Comparison of ENCODE assay signal across 8 cellular contexts in genomic region chr16:29899516-29900101, GRCh38. TPM values are rescaled to one million over a fixed set of nuclear protein-coding genes. Genes with fewer than 3 reads are reported as not detected.
DNase-seq lines count a peak whose midpoint lies in the region; ATAC-seq, FAIRE-seq and TF ChIP-seq lines count a peak whose summit lies in the region.

Gene SEZ6L2, minus strand, starts transcription at chr16:29899550. Its CDS starts 531 bp downstream, at chr16:29899019.

- 8% methylated on average over 22 of the region's 29 CpGs for WGBS in GM12878 (ENCODE audit: insufficient coverage, insufficient replicate concordance, low lambda C conversion rate, missing lambda C conversion rate)

- TF ChIP-seq CTCF in GM12878 (IDR thresholded peaks at IDR 0.05 in 2 of 3, conservative IDR thresholded peaks at IDR 0.05 in 1 of 3; ENCODE audit: control insufficient read depth in 2 of 3, extremely low read depth in 1 of 3, insufficient read depth in 1 of 3, low read depth in 3 of 3, low read length in 3 of 3) = no peak

- TF ChIP-seq EP300 in GM12878 (IDR thresholded peaks at IDR 0.05; ENCODE audit: borderline replicate concordance in 1 of 2, control insufficient read depth in 1 of 2, low read depth in 2 of 2, low read length in 2 of 2) = no peak

- DNase-seq in DMS79 (lab: John Stamatoyannopoulos, UW) = peak; percentile 90
- peak; percentile 64 for DNase-seq in Jurkat, Clone E6-1 (ENCODE audit: low read depth, low spot score)
- DNase-seq in GM12878 (ENCODE audit: low read depth, low spot score) = no peak
- DNase-seq in retina = peak; percentile 93

- H3K4me1 ChIP-seq in GM12878 (ENCODE audit: control insufficient read depth, insufficient read depth, low read length) (peaks cover 3% of the 10 kb centered on the region; the same call in 1 of the 2 replicates), iPS-15b (ENCODE audit: control insufficient read depth, insufficient read depth, low read length) (no peaks in the 10 kb centered on the region)

- no peaks in the 10 kb centered on the region for H4K20me1 ChIP-seq in GM12878 (ENCODE audit: control insufficient read depth, insufficient read depth)

- no peak within 1 kb of the TSS for H3K27ac ChIP-seq in GM12878 (ENCODE audit: control insufficient read depth, insufficient read depth)

- in situ Hi-C loops in GM12878 (cut with MboI) = no loop called here

- intact Hi-C loops in GM12878 (cut with micrococcal nuclease; ENCODE audit: unreplicated experiment) = loop anchor here (10.0 kb wide), 1 partner anchor 125 kb away; the partner anchor contains the start of gene C16orf92

- H3K9me3 ChIP-seq in GM12878 (replicated peaks; ENCODE audit: control insufficient read depth, insufficient read depth, low read length) (no peaks in the 10 kb centered on the region), iPS-15b (ENCODE audit: control insufficient read depth, insufficient read depth, low read length) (no peaks in the 10 kb centered on the region)

- POLR2A ChIA-PET in GM12878 (lab: Charles Lee) = interaction anchor here (0.5 to 1.2 kb wide), 2 partner anchors 17 to 153 kb away, joined by 3 read pairs; no protein-coding TSS in a partner anchor

- no peak for TF ChIP-seq POLR2A in GM12878 (IDR thresholded peaks at IDR 0.05; ENCODE audit: low read depth, low read length)

- SMC1A ChIA-PET in GM12878 (lab: Charles Lee; ENCODE audit: uncharacterized antibody, unreplicated experiment) = interaction anchor here (0.8 kb wide), 2 partner anchors 16 to 63 kb away, joined by 3 to 4 read pairs; partner anchors contain the start of gene TMEM219

- H3K79me2 ChIP-seq in GM12878 (ENCODE audit: control insufficient read depth, insufficient read depth, low read length) = no peaks in the 10 kb centered on the region

- no peak for TF ChIP-seq RAD21 in GM12878 (IDR thresholded peaks at IDR 0.05; ENCODE audit: insufficient read depth, low read depth, low read length)

- no peak for ATAC-seq in GM12878
- no peak for ATAC-seq in HG02759 (IDR thresholded peaks at IDR 0.05; ENCODE audit: unreplicated experiment)
- ATAC-seq in GM19463 (IDR thresholded peaks at IDR 0.05; ENCODE audit: unreplicated experiment) = no peak

- BruUV-seq in GM12878 (replicated peaks; lab: Mats Ljungman, UMichigan) = no TSS peak

- H2AFZ ChIP-seq in GM12878 (ENCODE audit: control insufficient read depth, low read depth, low read length) = peak within 1 kb of the TSS; percentile 80

- no peak for FAIRE-seq in GM12878 (lab: Jason Lieb, UNC)

- H3K9ac ChIP-seq in GM12878 (ENCODE audit: control insufficient read depth, insufficient read depth, low read length) (no peak within 1 kb of the TSS), iPS-15b (ENCODE audit: low read depth, low read length) (peak within 1 kb of the TSS; percentile 77)

- peak within 1 kb of the TSS; percentile 51 for H3K4me3 ChIP-seq in Jurkat, Clone E6-1 (ENCODE audit: low read length)
- peak within 1 kb of the TSS; percentile 83 for H3K4me3 ChIP-seq in GM12878
- H3K4me3 ChIP-seq in iPS-15b (ENCODE audit: low read depth, low read length) = peak within 1 kb of the TSS; percentile 92

- H3K27me3 ChIP-seq in GM12878 (replicated peaks in 1 of 2; ENCODE audit: control insufficient read depth in 2 of 2, insufficient read depth in 2 of 2, low read length in 1 of 2) (no peaks in the 10 kb centered on the region; a peak in 1 of 4 replicates), iPS-15b (ENCODE audit: control insufficient read depth, insufficient read depth, low read length) (no peaks in the 10 kb centered on the region)

- H3K36me3 ChIP-seq in GM12878 (ENCODE audit: control insufficient read depth in 2 of 2, insufficient read depth in 2 of 2, low read length in 1 of 2) (no peaks in the 10 kb centered on the region), iPS-15b (ENCODE audit: control insufficient read depth, insufficient read depth, low read length) (peaks cover 8% of the 10 kb centered on the region)

- peak within 1 kb of the TSS; percentile 90 for H3K4me2 ChIP-seq in GM12878 (ENCODE audit: control insufficient read depth, insufficient read depth)

- RAD21 ChIA-PET in GM12878 (lab: Charles Lee; ENCODE audit: unreplicated experiment) = interaction anchor here (1.6 kb wide), 1 partner anchor 133 kb away, joined by 5 read pairs; no protein-coding TSS in a partner anchor

- CTCF ChIA-PET in GM12878 (lab: Yijun Ruan, JAX) = interaction anchor here (1.1 to 1.3 kb wide), 2 partner anchors 132 to 155 kb away, joined by 3 read pairs; partner anchors contain the start of gene TLCD3B

TF ChIP-seq in PFSK-1, 5 proteins besides CTCF, POLR2A, EP300 and RAD21 (continues in another document):
- TF ChIP-seq REST (IDR thresholded peaks at IDR 0.05; ENCODE audit: insufficient read depth in 1 of 2, low read depth in 2 of 2, low read length in 2 of 2) (peak; percentile 93 to 95), SIN3A (IDR thresholded peaks at IDR 0.05; ENCODE audit: borderline replicate concordance, insufficient read depth, low read length) (peak; percentile 94; the same call in 1 of the 2 replicates)

TF ChIP-seq in GM12878, 131 proteins besides CTCF, POLR2A, EP300 and RAD21:
- TF ChIP-seq FOXK2 (IDR thresholded peaks at IDR 0.05) = no peak
- TF ChIP-seq CREB1 (IDR thresholded peaks at IDR 0.05; ENCODE audit: low read depth) = 0 out of 2 replicates have a peak, but pooled peaks have one; percentile 4
- TF ChIP-seq REST (IDR thresholded peaks at IDR 0.05; ENCODE audit: low read depth, low read length) = peak; percentile 99; the same call in 1 of the 2 replicates
- TF ChIP-seq GATAD2B (conservative IDR thresholded peaks at IDR 0.05; ENCODE audit: low read depth) = peak; percentile 33; the same call in 1 of the 2 replicates
- no peak for TF ChIP-seq SKIL (IDR thresholded peaks at IDR 0.05; ENCODE audit: low read depth, poor library complexity, severe bottlenecking)
- TF ChIP-seq RCOR1 (conservative IDR thresholded peaks at IDR 0.05; ENCODE audit: low read depth, low read length) = peak; percentile 94; the same call in 1 of the 2 replicates
- TF ChIP-seq ESRRA (IDR thresholded peaks at IDR 0.05; ENCODE audit: low read length) = no peak

RNA-seq across cellular contexts. Expression of gene SEZ6L2, which starts in this region (rescaled TPM):
- 3.0 TPM for polyA plus RNA-seq in Jurkat, Clone E6-1 (2012; ENCODE audit: insufficient read depth, insufficient read length)
- 38.4 TPM for polyA plus RNA-seq in PFSK-1 (2012; ENCODE audit: insufficient read length, low read depth)
- not detected in 2 replicates for total RNA-seq in GM12878 (2013; cell fraction: nucleolus; rRNA removed)
- total RNA-seq in GM12878 (2014; rRNA removed) = 0.06 TPM in 1 of 2 replicates, not detected in the other
- total RNA-seq in GM12878 (2014; rRNA removed; fragmentation: Illumina TruSeq; extraction: Trizol) = not detected in 2 replicates
- 0.37 and 0.49 TPM in 2 replicates for total RNA-seq in GM12878 (2021)
- polyA plus RNA-seq in GM12878 (2011; ENCODE audit: low read depth) = not detected
- not detected in 2 replicates for polyA plus RNA-seq in GM12878 (2011; rRNA removed)
- not detected in 2 replicates for polyA plus RNA-seq in GM12878 (2011; cell fraction: cytosol; rRNA removed)
- polyA plus RNA-seq in GM12878 (2011; cell fraction: nucleus; rRNA removed) = not detected in 2 replicates
- not detected in 2 replicates for polyA plus RNA-seq in GM12878 (2012)
- polyA plus RNA-seq in GM12878 (2014; fragmentation: Illumina TruSeq; extraction: Trizol) = not detected in 2 replicates
- polyA plus RNA-seq in GM12878 (2014; fragmentation: Nextera tagmentation; extraction: Ambion mirVana) = not detected
- polyA plus RNA-seq in GM12878 (2014; rRNA removed) = not detected in 2 replicates
- polyA plus RNA-seq in GM12878 (2016; fragmentation: Nextera tagmentation; extraction: Ambion mirVana) = not detected
- polyA minus RNA-seq in GM12878 (2011; rRNA and poly(A)+ RNA removed) = not detected in 2 replicates
- polyA minus RNA-seq in GM12878 (2011; cell fraction: cytosol; rRNA and poly(A)+ RNA removed) = 0.83 and 1.2 TPM in 2 replicates
- polyA minus RNA-seq in GM12878 (2011; cell fraction: nucleus; rRNA and poly(A)+ RNA removed) = not detected in 2 replicates
